ENCODE assay signal across 1 cellular context in the genomic region with DNA sequence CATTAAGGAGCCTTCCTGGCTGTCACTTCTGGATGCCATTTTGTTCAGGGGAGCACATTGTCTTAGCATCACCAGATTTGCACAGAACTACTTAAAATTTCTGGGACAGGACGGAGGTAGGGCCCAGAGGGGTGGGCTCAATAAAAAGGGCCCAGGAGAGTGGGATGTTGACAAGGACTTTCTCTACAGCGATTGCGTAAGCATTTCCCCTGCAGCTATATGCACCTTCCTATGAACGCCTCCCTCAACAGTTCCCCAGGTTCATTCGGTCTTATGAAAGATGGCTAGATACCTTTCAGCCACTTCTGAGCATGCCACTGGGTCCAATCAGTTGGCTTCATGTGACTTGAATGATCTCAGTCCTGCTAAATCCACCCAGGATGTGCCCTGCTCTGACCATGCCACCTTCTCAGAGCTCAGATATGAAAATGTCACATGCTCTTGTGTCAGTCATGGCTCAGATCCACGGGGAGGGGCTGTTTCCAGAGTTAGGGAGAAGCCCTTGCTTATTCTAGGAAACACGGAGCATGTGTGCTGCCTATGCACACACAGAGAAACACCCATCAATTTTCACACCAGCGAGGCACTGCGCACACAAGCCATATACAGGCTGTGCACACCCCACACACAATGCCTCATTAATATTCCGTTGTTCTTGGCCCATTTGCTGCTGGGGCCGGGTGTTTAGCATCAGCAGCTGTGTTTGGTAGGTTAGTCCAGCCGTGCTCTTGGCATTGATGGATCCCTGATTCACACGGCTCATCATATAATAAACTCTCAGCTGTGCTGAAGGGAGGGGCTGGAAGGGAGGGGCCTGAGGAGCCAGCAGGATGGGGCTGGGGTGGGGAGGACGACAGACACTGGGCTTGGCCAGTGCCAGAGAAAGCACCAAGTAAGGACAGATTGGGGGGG.
TF ChIP-seq lines count a peak whose summit lies in the region.

No MANE protein-coding gene starts in this region.

TF ChIP-seq in IMR-90, 13 proteins besides CTCF, POLR2A, EP300 and RAD21:
- TF ChIP-seq CEBPB (IDR thresholded peaks at IDR 0.05; ENCODE audit: low read depth, low read length) = peak; percentile 63
- no peak for TF ChIP-seq MXI1 (IDR thresholded peaks at IDR 0.05; ENCODE audit: borderline replicate concordance, low read depth, low read length)
